Comparison of ENCODE assay signal across 14 cellular contexts in the genomic region with DNA sequence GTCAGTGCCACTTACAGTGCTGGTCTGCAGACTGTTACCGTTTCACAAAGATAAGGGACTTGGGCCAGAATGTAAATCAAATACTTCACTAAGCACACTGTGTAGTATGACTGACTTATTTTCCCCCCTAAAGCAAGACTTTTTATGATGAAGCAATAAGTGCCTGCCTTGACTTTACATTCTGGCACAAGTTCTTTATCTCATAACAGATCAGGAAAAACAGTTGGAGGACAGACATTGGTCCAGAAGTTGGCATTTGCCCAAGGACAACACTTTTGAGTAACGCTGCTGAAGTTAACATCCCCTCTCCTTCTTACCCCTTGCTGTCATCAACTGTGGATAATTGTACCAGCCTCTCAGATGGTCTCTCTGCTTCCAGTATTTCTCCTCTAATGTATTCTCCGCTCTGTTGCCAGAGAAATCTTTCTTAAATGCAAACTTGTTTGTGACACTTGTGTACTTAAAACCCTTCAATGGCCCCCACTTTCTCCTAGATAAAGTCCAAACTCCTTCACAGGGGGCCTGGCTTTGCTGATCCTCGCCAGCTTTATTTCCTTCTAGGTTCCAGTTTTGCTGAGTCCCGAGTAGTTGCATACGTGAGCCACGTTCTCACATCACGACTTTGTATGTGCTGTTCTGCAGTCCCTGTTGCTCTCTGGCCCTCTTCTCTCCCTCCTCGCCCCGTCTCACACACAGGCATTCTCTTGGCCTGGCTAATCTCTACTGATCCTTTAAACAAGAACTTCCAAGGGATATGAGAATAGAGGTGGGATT. TPM values are rescaled to one million over a fixed set of nuclear protein-coding genes. Genes with fewer than 3 reads are reported as not detected.
DNase-seq lines count a peak whose midpoint lies in the region; ATAC-seq and TF ChIP-seq lines count a peak whose summit lies in the region.
"Had no signal": no experiment of that assay in that cellular context is flagged by ENCODE, and none has a peak within 500 bp of the region (broad histone marks: within the 10 kb centered on the region; RNA-seq: fewer than 3 reads in every experiment).

No MANE protein-coding gene starts in this region.

- H3K27me3 ChIP-seq in suprapubic skin = peaks cover 6% of the 10 kb centered on the region
- H3K27me3 ChIP-seq: Peyer's patch, sigmoid colon had no signal

- no peaks in the 10 kb centered on the region for H3K27me3 Mint-ChIP-seq in T-helper 1 cell treated with Interleukin-12 subunit alpha and Interleukin-12 subunit beta and Interleukin-4 antibody, amounts not matched to agents 30 μg/mL and 1 μg/mL, for 36 hours (ENCODE audit: low read depth)
- H3K27me3 Mint-ChIP-seq in central memory CD8-positive, alpha-beta T cell = no peaks in the 10 kb centered on the region
- no peaks in the 10 kb centered on the region for H3K27me3 Mint-ChIP-seq in natural killer cell treated with Interleukin-12 subunit alpha and Interleukin-12 subunit beta and Interleukin-15 and Interleukin-18, amount 100 ng/mL, for 72 hours

- TF ChIP-seq EP300 in suprapubic skin (IDR thresholded peaks at IDR 0.05) = no peak

- WGBS in suprapubic skin = 65% methylated on average over 10 of the region's 10 CpGs

- no peak for TF ChIP-seq CTCF in suprapubic skin (IDR thresholded peaks at IDR 0.05)

- H3K4me3 ChIP-seq in suprapubic skin = no peak overlapping the region
- H3K4me3 ChIP-seq: Peyer's patch, sigmoid colon had no signal

- no peak overlapping the region for H3K4me3 Mint-ChIP-seq in T-helper 1 cell treated with Interleukin-12 subunit alpha and Interleukin-12 subunit beta and Interleukin-4 antibody, amounts not matched to agents 30 μg/mL and 1 μg/mL, for 36 hours
- peak overlapping the region; percentile 46 for H3K4me3 Mint-ChIP-seq in central memory CD8-positive, alpha-beta T cell
- H3K4me3 Mint-ChIP-seq in natural killer cell treated with Interleukin-12 subunit alpha and Interleukin-12 subunit beta and Interleukin-15 and Interleukin-18, amount 100 ng/mL, for 72 hours = peak overlapping the region; percentile 56

- peak overlapping the region; percentile 10 for H3K27ac Mint-ChIP-seq in T-helper 1 cell treated with Interleukin-12 subunit alpha and Interleukin-12 subunit beta and Interleukin-4 antibody, amounts not matched to agents 30 μg/mL and 1 μg/mL, for 36 hours
- H3K27ac Mint-ChIP-seq in central memory CD8-positive, alpha-beta T cell (ENCODE audit: low read depth) = peak overlapping the region; percentile 97
- peak overlapping the region; percentile 77 to 91 for H3K27ac Mint-ChIP-seq in natural killer cell treated with Interleukin-12 subunit alpha and Interleukin-12 subunit beta and Interleukin-15 and Interleukin-18, amount 100 ng/mL, for 72 hours

- DNase-seq in T-helper 1 cell (no peak), NCI-H82 treated with DMSO at 0.1 percent for 48 hours (lab: John Stamatoyannopoulos, UW; ENCODE audit: unreplicated experiment) (peak; percentile 11), suprapubic skin (ENCODE audit: low spot score in 2 of 2) (no peak), NCI-H2107 treated with DMSO at 0.1 percent for 48 hours (lab: John Stamatoyannopoulos, UW; ENCODE audit: unreplicated experiment) (no peak)
- DNase-seq in central memory CD8-positive, alpha-beta T cell (ENCODE audit: low spot score in 2 of 2) = no peak
- no peak for DNase-seq in natural killer cell treated with Interleukin-12 subunit alpha and Interleukin-12 subunit beta and Interleukin-15 and Interleukin-18, amount 100 ng/mL, for 72 hours (ENCODE audit: low spot score)
- DNase-seq: activated CD4-positive, alpha-beta T cell treated with anti-CD3 and anti-CD28 coated beads for 1 hour; GF-D8; NCI-H510A; Peyer's patch; sigmoid colon; stimulated activated naive CD4-positive, alpha-beta T cell treated with Interleukin-2 at 50 U/mL for 16 hours had no signal

- H3K36me3 ChIP-seq in suprapubic skin = no peaks in the 10 kb centered on the region
- H3K36me3 ChIP-seq: Peyer's patch, sigmoid colon had no signal

- H3K4me1 Mint-ChIP-seq in T-helper 1 cell treated with Interleukin-12 subunit alpha and Interleukin-12 subunit beta and Interleukin-4 antibody, amounts not matched to agents 30 μg/mL and 1 μg/mL, for 36 hours (ENCODE audit: low read depth) = peaks cover 75% of the 10 kb centered on the region
- H3K4me1 Mint-ChIP-seq in central memory CD8-positive, alpha-beta T cell = peaks cover 90% of the 10 kb centered on the region
- peaks cover 82 to 87% of the 10 kb centered on the region in 2 donors for H3K4me1 Mint-ChIP-seq in natural killer cell treated with Interleukin-12 subunit alpha and Interleukin-12 subunit beta and Interleukin-15 and Interleukin-18, amount 100 ng/mL, for 72 hours (ENCODE audit: low read depth in 2 of 2)

- ATAC-seq in central memory CD8-positive, alpha-beta T cell (replicated peaks; ENCODE audit: extremely low read depth, poor library complexity, severe bottlenecking) = no peak
- ATAC-seq in natural killer cell treated with Interleukin-12 subunit alpha and Interleukin-12 subunit beta and Interleukin-15 and Interleukin-18, amount 100 ng/mL, for 72 hours = no peak
- no peak for ATAC-seq in HG02610 (IDR thresholded peaks at IDR 0.05; ENCODE audit: unreplicated experiment)

- H3K27ac ChIP-seq in suprapubic skin = no peak overlapping the region
- H3K27ac ChIP-seq: Peyer's patch, sigmoid colon had no signal

- no peaks in the 10 kb centered on the region for H3K9me3 ChIP-seq in suprapubic skin
- H3K9me3 ChIP-seq: Peyer's patch, sigmoid colon had no signal

- no peak for TF ChIP-seq POLR2A in suprapubic skin (IDR thresholded peaks at IDR 0.05)

- H3K4me1 ChIP-seq in suprapubic skin = peaks cover 2% of the 10 kb centered on the region
- H3K4me1 ChIP-seq: Peyer's patch, sigmoid colon had no signal

- H3K9me3 Mint-ChIP-seq in T-helper 1 cell treated with Interleukin-12 subunit alpha and Interleukin-12 subunit beta and Interleukin-4 antibody, amounts not matched to agents 30 μg/mL and 1 μg/mL, for 36 hours = no peaks in the 10 kb centered on the region
- no peaks in the 10 kb centered on the region for H3K9me3 Mint-ChIP-seq in central memory CD8-positive, alpha-beta T cell
- no peaks in the 10 kb centered on the region for H3K9me3 Mint-ChIP-seq in natural killer cell treated with Interleukin-12 subunit alpha and Interleukin-12 subunit beta and Interleukin-15 and Interleukin-18, amount 100 ng/mL, for 72 hours

- H3K36me3 Mint-ChIP-seq in T-helper 1 cell treated with Interleukin-12 subunit alpha and Interleukin-12 subunit beta and Interleukin-4 antibody, amounts not matched to agents 30 μg/mL and 1 μg/mL, for 36 hours (ENCODE audit: low read depth) = peaks cover 5% of the 10 kb centered on the region
- H3K36me3 Mint-ChIP-seq in central memory CD8-positive, alpha-beta T cell (ENCODE audit: insufficient read depth) = peaks cover 3% of the 10 kb centered on the region
- no peaks in the 10 kb centered on the region for H3K36me3 Mint-ChIP-seq in natural killer cell treated with Interleukin-12 subunit alpha and Interleukin-12 subunit beta and Interleukin-15 and Interleukin-18, amount 100 ng/mL, for 72 hours

RNA-seq across cellular contexts. Expression of a gene that starts 45.7 kb away (rescaled TPM):
- total RNA-seq in natural killer cell treated with Interleukin-12 subunit alpha and Interleukin-12 subunit beta and Interleukin-15 and Interleukin-18, amount 100 ng/mL, for 72 hours = 10 to 100 TPM; 11.8 to 49.3 TPM
- 10 to 100 TPM; 11.4 to 50.6 (median 26.0) TPM for total RNA-seq in suprapubic skin

Comparison
In these comparisons a context has a peak if more than half of its experiments do, and no peak if none do; other contexts are left out.
1. H3K27ac Mint-ChIP-seq: peak in every context shown above with its lines; median percentile 97 in central memory CD8-positive, alpha-beta T cell; 84 in natural killer cell treated with Interleukin-12 subunit alpha and Interleukin-12 subunit beta and Interleukin-15 and Interleukin-18, amount 100 ng/mL, for 72 hours; 10 in T-helper 1 cell treated with Interleukin-12 subunit alpha and Interleukin-12 subunit beta and Interleukin-4 antibody, amounts not matched to agents 30 μg/mL and 1 μg/mL, for 36 hours.